35 cellular contexts compared by ENCODE assay signal in genomic region chr17:33202796-33203195, GRCh38.
"Had no signal": no experiment of that assay in that cellular context is flagged by ENCODE, and none has a peak within 500 bp of the region (broad histone marks: within the 10 kb centered on the region; RNA-seq: fewer than 3 reads in every experiment).

No MANE protein-coding gene starts in this region.

- H3K4me3 Mint-ChIP-seq: activated B cell treated with CpG ODN at 0.5 μM for 24 hours; activated CD4-positive, alpha-beta memory T cell treated with anti-CD3 and anti-CD28 coated beads for 36 hours; activated CD4-positive, alpha-beta T cell treated with anti-CD3 and anti-CD28 coated beads, Interleukin-2, amount 10 ng/mL, durations not matched to agents 24 days and 14 days; activated CD8-positive, alpha-beta T cell treated with anti-CD3 and anti-CD28 coated beads for 36 hours; activated naive CD4-positive, alpha-beta T cell treated with anti-CD3 and anti-CD28 coated beads for 36 hours; activated naive CD8-positive, alpha-beta T cell treated with anti-CD3 and anti-CD28 coated beads for 36 hours; activated T-cell treated with anti-CD3 and anti-CD28 coated beads, Interleukin-2, amount 50 U/mL, for 4 hours; activated T-cell treated with anti-CD3 and anti-CD28 coated beads, Interleukin-2, amount 50 U/mL, for 72 hours; activated T-helper 1 cell treated with anti-CD3 and anti-CD28 coated beads, Interleukin-12 subunit alpha, Interleukin-12 subunit beta, Interleukin-2, Interleukin-4 antibody, amounts not matched to agents 30 ng/mL and 10 ng/mL and 1 ng/mL, durations not matched to agents 14 hours and 24 hours and 36 hours; activated T-helper 17 cell treated with anti-CD3 and anti-CD28 coated beads, Interleukin-2, amount 50 U/mL, for 72 hours; T-helper 1 cell treated with Interleukin-12 subunit alpha and Interleukin-12 subunit beta and Interleukin-4 antibody, amounts not matched to agents 30 μg/mL and 1 μg/mL, for 36 hours; T-helper 2 cell treated with Interferon-gamma antibody and Interleukin-4, amounts not matched to agents 5 μg/mL and 100 μg/mL, for 36 hours had no signal

- H3K27ac Mint-ChIP-seq: activated B cell treated with CpG ODN at 0.5 μM for 24 hours; activated CD4-positive, alpha-beta memory T cell treated with anti-CD3 and anti-CD28 coated beads for 36 hours; activated CD4-positive, alpha-beta T cell treated with anti-CD3 and anti-CD28 coated beads, Interleukin-2, amount 10 ng/mL, durations not matched to agents 24 days and 14 days; activated CD8-positive, alpha-beta T cell treated with anti-CD3 and anti-CD28 coated beads for 36 hours; activated naive CD4-positive, alpha-beta T cell treated with anti-CD3 and anti-CD28 coated beads for 36 hours; activated naive CD4-positive, alpha-beta T cell treated with anti-CD3 and anti-CD28 coated beads, Interleukin-2, amount 50 U/mL, for 72 hours; activated naive CD8-positive, alpha-beta T cell treated with anti-CD3 and anti-CD28 coated beads for 36 hours; activated T-cell treated with anti-CD3 and anti-CD28 coated beads, Interleukin-2, amount 50 U/mL, for 72 hours; activated T-helper 1 cell treated with anti-CD3 and anti-CD28 coated beads, Interleukin-12 subunit alpha, Interleukin-12 subunit beta, Interleukin-2, Interleukin-4 antibody, amounts not matched to agents 30 ng/mL and 10 ng/mL and 1 ng/mL, durations not matched to agents 14 hours and 24 hours and 36 hours; activated T-helper 17 cell treated with anti-CD3 and anti-CD28 coated beads, Interleukin-2, amount 50 U/mL, for 72 hours; T-helper 1 cell treated with Interleukin-12 subunit alpha and Interleukin-12 subunit beta and Interleukin-4 antibody, amounts not matched to agents 30 μg/mL and 1 μg/mL, for 36 hours; T-helper 2 cell treated with Interferon-gamma antibody and Interleukin-4, amounts not matched to agents 5 μg/mL and 100 μg/mL, for 36 hours had no signal

- H3K4me3 ChIP-seq: adrenal gland, body of pancreas, breast epithelium had no signal

- H3K4me1 ChIP-seq: adrenal gland, body of pancreas, breast epithelium had no signal

- ATAC-seq: activated CD8-positive, alpha-beta T cell treated with anti-CD3 and anti-CD28 coated beads for 36 hours; activated naive CD4-positive, alpha-beta T cell treated with anti-CD3 and anti-CD28 coated beads, Interleukin-2, amount 50 U/mL, for 72 hours; activated T-cell treated with anti-CD3 and anti-CD28 coated beads, Interleukin-2, amount 50 U/mL, for 4 hours; activated T-cell treated with anti-CD3 and anti-CD28 coated beads, Interleukin-2, amount 50 U/mL, for 72 hours; activated T-helper 17 cell treated with anti-CD3 and anti-CD28 coated beads, Interleukin-2, amount 50 U/mL, for 72 hours; body of pancreas had no signal

- DNase-seq: activated B cell treated with CpG ODN at 0.5 μM for 24 hours; activated CD4-positive, alpha-beta memory T cell treated with anti-CD3 and anti-CD28 coated beads for 36 hours; activated CD4-positive, alpha-beta T cell treated with anti-CD3 and anti-CD28 coated beads for 4 hours; activated CD4-positive, alpha-beta T cell treated with anti-CD3 and anti-CD28 coated beads, Interleukin-2, amount 10 ng/mL, durations not matched to agents 24 days and 14 days; activated CD4-positive, alpha-beta T cell treated with anti-CD3 and anti-CD28 coated beads, Interleukin-2, amount 50 U/mL, for 1 hour; activated CD4-positive, alpha-beta T cell treated with anti-CD3 and anti-CD28 coated beads, Interleukin-2, amount 50 U/mL, for 4 hours; activated CD4-positive, CD25-positive, alpha-beta regulatory T cell treated with anti-CD3 and anti-CD28 coated beads, Interleukin-2, amount 50 U/mL, for 72 hours; activated CD8-positive, alpha-beta memory T cell treated with anti-CD3 and anti-CD28 coated beads, Interleukin-2, amount 50 U/mL, for 4 hours; activated CD8-positive, alpha-beta T cell treated with anti-CD3 and anti-CD28 coated beads for 36 hours; activated effector memory CD4-positive, alpha-beta T cell treated with anti-CD3 and anti-CD28 coated beads, Interleukin-2, amount 50 U/mL, for 16 hours; activated gamma-delta T cell treated with Interleukin-2 at 50 U/mL for 16 hours; activated naive CD4-positive, alpha-beta T cell; activated naive CD4-positive, alpha-beta T cell treated with anti-CD3 and anti-CD28 coated beads for 36 hours; activated naive CD4-positive, alpha-beta T cell treated with anti-CD3 and anti-CD28 coated beads, Interleukin-2, amount 50 U/mL, for 16 hours; activated naive CD8-positive, alpha-beta T cell treated with anti-CD3 and anti-CD28 coated beads for 36 hours; activated T-cell treated with anti-CD3 and anti-CD28 coated beads for 4 hours; activated T-cell treated with anti-CD3 and anti-CD28 coated beads, Interleukin-2, amount 50 U/mL, for 1 hour; activated T-cell treated with anti-CD3 and anti-CD28 coated beads, Interleukin-2, amount 50 U/mL, for 4 hours; activated T-cell treated with anti-CD3 and anti-CD28 coated beads, Interleukin-2, amount 50 U/mL, for 72 hours; adrenal gland; amniotic stem cell; aorta; body of pancreas; brain microvascular endothelial cell; central memory CD4-positive, alpha-beta T cell; T-helper 1 cell; T-helper 2 cell; T-helper 9 cell had no signal

- H3K27ac ChIP-seq: adrenal gland, body of pancreas, brain microvascular endothelial cell, breast epithelium, VCaP had no signal

- H3K36me3 Mint-ChIP-seq: activated CD4-positive, alpha-beta memory T cell treated with anti-CD3 and anti-CD28 coated beads for 36 hours; activated naive CD4-positive, alpha-beta T cell treated with anti-CD3 and anti-CD28 coated beads, Interleukin-2, amount 50 U/mL, for 72 hours; activated naive CD8-positive, alpha-beta T cell treated with anti-CD3 and anti-CD28 coated beads for 36 hours had no signal

- H3K9me3 ChIP-seq: adrenal gland, body of pancreas, breast epithelium had no signal

- H3K27me3 Mint-ChIP-seq: activated CD4-positive, alpha-beta T cell treated with anti-CD3 and anti-CD28 coated beads, Interleukin-2, amount 10 ng/mL, durations not matched to agents 24 days and 14 days had no signal

- H3K9me3 Mint-ChIP-seq: activated B cell treated with CpG ODN at 0.5 μM for 24 hours; activated CD4-positive, alpha-beta memory T cell treated with anti-CD3 and anti-CD28 coated beads for 36 hours; activated CD4-positive, alpha-beta T cell treated with anti-CD3 and anti-CD28 coated beads, Interleukin-2, amount 10 ng/mL, durations not matched to agents 24 days and 14 days; activated CD8-positive, alpha-beta T cell treated with anti-CD3 and anti-CD28 coated beads for 36 hours; activated naive CD4-positive, alpha-beta T cell treated with anti-CD3 and anti-CD28 coated beads for 36 hours; activated naive CD4-positive, alpha-beta T cell treated with anti-CD3 and anti-CD28 coated beads, Interleukin-2, amount 50 U/mL, for 72 hours; activated naive CD8-positive, alpha-beta T cell treated with anti-CD3 and anti-CD28 coated beads for 36 hours; activated T-cell treated with anti-CD3 and anti-CD28 coated beads, Interleukin-2, amount 50 U/mL, for 4 hours; activated T-cell treated with anti-CD3 and anti-CD28 coated beads, Interleukin-2, amount 50 U/mL, for 72 hours; activated T-helper 1 cell treated with anti-CD3 and anti-CD28 coated beads, Interleukin-12 subunit alpha, Interleukin-12 subunit beta, Interleukin-2, Interleukin-4 antibody, amounts not matched to agents 30 ng/mL and 10 ng/mL and 1 ng/mL, durations not matched to agents 14 hours and 24 hours and 36 hours; activated T-helper 17 cell treated with anti-CD3 and anti-CD28 coated beads, Interleukin-2, amount 50 U/mL, for 72 hours; T-helper 1 cell treated with Interleukin-12 subunit alpha and Interleukin-12 subunit beta and Interleukin-4 antibody, amounts not matched to agents 30 μg/mL and 1 μg/mL, for 36 hours; T-helper 2 cell treated with Interferon-gamma antibody and Interleukin-4, amounts not matched to agents 5 μg/mL and 100 μg/mL, for 36 hours had no signal

- H3K27me3 ChIP-seq: adrenal gland, body of pancreas, brain microvascular endothelial cell had no signal

- H3K36me3 ChIP-seq: adrenal gland, brain microvascular endothelial cell, breast epithelium had no signal

- H3K4me1 Mint-ChIP-seq: activated B cell treated with CpG ODN at 0.5 μM for 24 hours; activated CD4-positive, alpha-beta T cell treated with anti-CD3 and anti-CD28 coated beads, Interleukin-2, amount 10 ng/mL, durations not matched to agents 24 days and 14 days; activated naive CD8-positive, alpha-beta T cell treated with anti-CD3 and anti-CD28 coated beads for 36 hours; activated T-helper 17 cell treated with anti-CD3 and anti-CD28 coated beads, Interleukin-2, amount 50 U/mL, for 72 hours had no signal
